11 cellular contexts compared by ENCODE assay signal in the genomic region with DNA sequence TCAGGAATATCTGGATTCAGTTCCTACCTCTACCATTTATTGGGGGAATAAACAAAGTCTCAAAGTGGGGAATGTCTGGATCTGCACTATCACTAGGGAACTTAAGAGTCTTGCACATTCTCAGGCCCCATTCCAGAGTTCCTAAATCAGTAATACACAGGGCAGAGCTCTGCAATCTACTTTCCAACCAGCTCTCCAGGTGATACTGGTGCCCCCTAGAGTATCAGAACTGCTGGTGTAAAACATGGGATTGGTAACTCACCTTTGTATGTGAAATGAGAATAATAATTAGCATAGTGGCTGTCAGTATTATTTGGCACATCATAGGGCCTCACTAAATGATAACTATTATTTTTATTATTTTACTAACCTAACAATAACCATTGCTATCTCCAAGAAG.
DNase-seq lines count a peak whose midpoint lies in the region; TF ChIP-seq lines count a peak whose summit lies in the region.
"Had no signal": no experiment of that assay in that cellular context is flagged by ENCODE, and none has a peak within 500 bp of the region (broad histone marks: within the 10 kb centered on the region; RNA-seq: fewer than 3 reads in every experiment).

No MANE protein-coding gene starts in this region.

- no peaks in the 10 kb centered on the region for H3K36me3 Mint-ChIP-seq in CD14-positive monocyte

- no peaks in the 10 kb centered on the region for H3K9me3 ChIP-seq in PC-9 (ENCODE audit: insufficient read depth, low read depth)
- H3K9me3 ChIP-seq: transverse colon had no signal

- CTCF ChIA-PET in PC-9 (lab: Charles Lee), result interaction anchor here (1.0 kb wide), 1 partner anchor 416 kb away, joined by 4 read pairs; no protein-coding TSS in a partner anchor

- DNase-seq in D341Med (ENCODE audit: low spot score) (peak; percentile 43), GM20000 (ENCODE audit: low spot score) (no peak), PC-9 (no peak), kidney epithelial cell (ENCODE audit: low read depth) (no peak), CD1c-positive myeloid dendritic cell (ENCODE audit: extremely low spot score) (no peak), CD14-positive monocyte (ENCODE audit: low spot score) (no peak), hippocampal formation (lab: John Stamatoyannopoulos, UW) (no peak)
- DNase-seq in activated effector memory CD4-positive, alpha-beta T cell treated with anti-CD3 and anti-CD28 coated beads, Interleukin-2, amount 50 U/mL, for 16 hours, result no peak
- DNase-seq: glutamatergic neuron, T-helper 1 cell, transverse colon had no signal

- H3K36me3 ChIP-seq in PC-9 (ENCODE audit: low read depth), result no peaks in the 10 kb centered on the region
- H3K36me3 ChIP-seq in kidney epithelial cell (ENCODE audit: control insufficient read depth, insufficient read depth, low read length), result no peaks in the 10 kb centered on the region
- H3K36me3 ChIP-seq: transverse colon had no signal

- intact Hi-C loops in PC-9 (cut with micrococcal nuclease; ENCODE audit: unreplicated experiment), result no loop called here
- intact Hi-C loops in CD14-positive monocyte (cut with micrococcal nuclease), result no loop called here

- no peaks in the 10 kb centered on the region for H3K79me2 ChIP-seq in PC-9 (ENCODE audit: low read depth)

- H3K4me2 ChIP-seq in PC-9, result no peak overlapping the region

- H3K27me3 ChIP-seq in PC-9 (ENCODE audit: insufficient read depth, low read depth), result no peaks in the 10 kb centered on the region
- no peaks in the 10 kb centered on the region for H3K27me3 ChIP-seq in kidney epithelial cell (ENCODE audit: control insufficient read depth, insufficient read depth, low read length)
- H3K27me3 ChIP-seq: transverse colon had no signal

- no peaks in the 10 kb centered on the region for H3K9me2 ChIP-seq in PC-9 (ENCODE audit: insufficient read depth)

- no peaks in the 10 kb centered on the region for H4K20me1 ChIP-seq in PC-9 (ENCODE audit: insufficient read depth)

- H2AFZ ChIP-seq in PC-9, result no peak overlapping the region

- H3K9me3 Mint-ChIP-seq in CD14-positive monocyte, result peaks cover 0 to 2% (median 0%) of the 10 kb centered on the region in 7 donors

- no peak overlapping the region for H3K27ac ChIP-seq in PC-9
- H3K27ac ChIP-seq: transverse colon had no signal

- H3K4me3 ChIP-seq in PC-9 (no peak overlapping the region), kidney epithelial cell (ENCODE audit: low read depth, low read length) (no peak overlapping the region)
- H3K4me3 ChIP-seq: transverse colon had no signal

- peak; percentile 15 for TF ChIP-seq CTCF in GM20000 (IDR thresholded peaks at IDR 0.05; ENCODE audit: extremely low read depth, missing control alignments)
- peak; percentile 53 for TF ChIP-seq CTCF in PC-9 (conservative IDR thresholded peaks at IDR 0.05)
- TF ChIP-seq CTCF in kidney epithelial cell (IDR thresholded peaks at IDR 0.05; ENCODE audit: insufficient read depth, low read length, poor library complexity, severe bottlenecking), result peak; percentile 33
- TF ChIP-seq CTCF in CD14-positive monocyte (IDR thresholded peaks at IDR 0.05), result no peak

- H3K4me3 Mint-ChIP-seq in CD14-positive monocyte, result no peak overlapping the region

- H3K4me1 ChIP-seq in PC-9 (replicated peaks; ENCODE audit: insufficient read depth), result no peaks in the 10 kb centered on the region
- H3K4me1 ChIP-seq: transverse colon had no signal

- no peak overlapping the region for H3K27ac Mint-ChIP-seq in CD14-positive monocyte

- H3K27me3 Mint-ChIP-seq in CD14-positive monocyte (ENCODE audit: low read depth in 3 of 3), result no peaks in the 10 kb centered on the region

- POLR2A ChIA-PET in PC-9 (lab: Charles Lee; ENCODE audit: unreplicated experiment), result no interaction called here

- no TSS peak for BruUV-seq in PC-9 (replicated peaks; lab: Mats Ljungman, UMichigan)

- H3F3A ChIP-seq in PC-9 (ENCODE audit: insufficient read depth, low read depth), result no peaks in the 10 kb centered on the region

- no peaks in the 10 kb centered on the region for H3K4me1 Mint-ChIP-seq in CD14-positive monocyte
